In the genomic region with DNA sequence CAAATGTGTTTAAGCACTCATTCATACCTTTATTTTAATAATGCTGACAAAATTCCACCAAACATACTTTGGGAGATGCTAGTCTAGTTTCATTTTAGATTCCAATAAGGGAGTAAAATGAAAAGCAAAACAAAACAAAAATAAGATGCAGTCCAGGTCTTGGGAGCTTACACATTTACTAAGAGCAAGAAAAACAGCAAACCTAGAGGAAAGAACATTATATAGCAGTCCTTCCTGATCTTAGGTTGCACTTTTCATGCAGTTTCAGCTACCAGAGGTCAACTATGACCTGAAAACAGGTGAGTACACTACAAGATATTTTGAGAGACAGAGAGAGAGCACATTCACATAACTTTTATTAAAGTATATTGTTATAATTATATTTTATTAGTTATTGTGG, we compare ENCODE assay signal across 18 cellular contexts.
"Had no signal": no experiment of that assay in that cellular context is flagged by ENCODE, and none has a peak within 500 bp of the region (broad histone marks: within the 10 kb centered on the region; RNA-seq: fewer than 3 reads in every experiment).

No MANE protein-coding gene starts in this region.

- H3K27ac Mint-ChIP-seq: activated CD4-positive, alpha-beta T cell treated with anti-CD3 and anti-CD28 coated beads for 36 hours; activated CD8-positive, alpha-beta T cell treated with anti-CD3 and anti-CD28 coated beads for 36 hours; activated naive CD8-positive, alpha-beta T cell treated with anti-CD3 and anti-CD28 coated beads, Interleukin-2, amount 10 ng/mL, durations not matched to agents 7 days and 5 days; activated T-helper 17 cell treated with anti-CD3 and anti-CD28 coated beads, Interleukin-2, amount 50 U/mL, for 72 hours; mesothelial cell of epicardium; natural killer cell treated with Interleukin-12 subunit alpha and Interleukin-12 subunit beta and Interleukin-15 and Interleukin-18, amount 100 ng/mL, for 72 hours had no signal

- H3K4me3 ChIP-seq: cardiac muscle cell, sigmoid colon, tibial nerve, uterus had no signal

- H3K4me1 ChIP-seq: parathyroid adenoma, sigmoid colon, uterus had no signal

- H3K9me3 ChIP-seq: neutrophil, sigmoid colon, tibial nerve, uterus had no signal

- H3K27me3 ChIP-seq: cardiac muscle cell, neutrophil, sigmoid colon, tibial nerve, uterus had no signal

- H3K79me2 ChIP-seq: parathyroid adenoma had no signal

- H3K9ac ChIP-seq: parathyroid adenoma had no signal

- H3K27ac ChIP-seq: cardiac muscle cell, neutrophil, parathyroid adenoma, sigmoid colon, tibial nerve, uterus had no signal

- H3K36me3 ChIP-seq: cardiac muscle cell, neutrophil, sigmoid colon, tibial nerve, uterus had no signal

- H3K9me3 Mint-ChIP-seq: activated naive CD8-positive, alpha-beta T cell treated with anti-CD3 and anti-CD28 coated beads, Interleukin-2, amount 10 ng/mL, durations not matched to agents 7 days and 5 days; mesothelial cell of epicardium had no signal

- H3K4me1 Mint-ChIP-seq: activated CD4-positive, alpha-beta T cell treated with anti-CD3 and anti-CD28 coated beads for 36 hours; activated naive CD8-positive, alpha-beta T cell treated with anti-CD3 and anti-CD28 coated beads, Interleukin-2, amount 10 ng/mL, durations not matched to agents 7 days and 5 days; activated T-helper 17 cell treated with anti-CD3 and anti-CD28 coated beads, Interleukin-2, amount 50 U/mL, for 72 hours; mesothelial cell of epicardium had no signal

- H3K27me3 Mint-ChIP-seq: activated CD4-positive, alpha-beta T cell treated with anti-CD3 and anti-CD28 coated beads for 36 hours; activated CD8-positive, alpha-beta T cell treated with anti-CD3 and anti-CD28 coated beads for 36 hours; activated naive CD8-positive, alpha-beta T cell treated with anti-CD3 and anti-CD28 coated beads, Interleukin-2, amount 10 ng/mL, durations not matched to agents 7 days and 5 days; activated T-helper 17 cell treated with anti-CD3 and anti-CD28 coated beads, Interleukin-2, amount 50 U/mL, for 72 hours; natural killer cell treated with Interleukin-12 subunit alpha and Interleukin-12 subunit beta and Interleukin-15 and Interleukin-18, amount 100 ng/mL, for 72 hours had no signal

- H3K36me3 Mint-ChIP-seq: activated naive CD8-positive, alpha-beta T cell treated with anti-CD3 and anti-CD28 coated beads, Interleukin-2, amount 10 ng/mL, durations not matched to agents 7 days and 5 days; mesothelial cell of epicardium; natural killer cell treated with Interleukin-12 subunit alpha and Interleukin-12 subunit beta and Interleukin-15 and Interleukin-18, amount 100 ng/mL, for 72 hours had no signal

- ATAC-seq: activated CD4-positive, alpha-beta T cell treated with anti-CD3 and anti-CD28 coated beads for 36 hours; activated CD8-positive, alpha-beta T cell treated with anti-CD3 and anti-CD28 coated beads for 36 hours; activated T-helper 17 cell treated with anti-CD3 and anti-CD28 coated beads, Interleukin-2, amount 50 U/mL, for 72 hours; natural killer cell treated with Interleukin-12 subunit alpha and Interleukin-12 subunit beta and Interleukin-15 and Interleukin-18, amount 100 ng/mL, for 72 hours had no signal

- H2AFZ ChIP-seq: parathyroid adenoma had no signal

- DNase-seq: activated CD4-positive, alpha-beta T cell treated with anti-CD3 and anti-CD28 coated beads for 36 hours; activated CD8-positive, alpha-beta T cell treated with anti-CD3 and anti-CD28 coated beads for 36 hours; activated naive CD4-positive, alpha-beta T cell; activated naive CD8-positive, alpha-beta T cell treated with anti-CD3 and anti-CD28 coated beads, Interleukin-2, amount 10 ng/mL, durations not matched to agents 7 days and 5 days; activated T-cell treated with anti-CD3 and anti-CD28 coated beads, Interleukin-2, amount 50 U/mL, for 1 hour; amygdala; dermis blood vessel endothelial cell; effector memory CD4-positive, alpha-beta T cell; sigmoid colon; stimulated activated naive CD4-positive, alpha-beta T cell treated with Interleukin-2 at 50 U/mL for 16 hours; uterus had no signal

- H3K4me3 Mint-ChIP-seq: activated CD4-positive, alpha-beta T cell treated with anti-CD3 and anti-CD28 coated beads for 36 hours; activated CD8-positive, alpha-beta T cell treated with anti-CD3 and anti-CD28 coated beads for 36 hours; activated naive CD8-positive, alpha-beta T cell treated with anti-CD3 and anti-CD28 coated beads, Interleukin-2, amount 10 ng/mL, durations not matched to agents 7 days and 5 days; activated T-helper 17 cell treated with anti-CD3 and anti-CD28 coated beads, Interleukin-2, amount 50 U/mL, for 72 hours; mesothelial cell of epicardium; natural killer cell treated with Interleukin-12 subunit alpha and Interleukin-12 subunit beta and Interleukin-15 and Interleukin-18, amount 100 ng/mL, for 72 hours had no signal
